12 cellular contexts compared by ENCODE assay signal in the genomic region with DNA sequence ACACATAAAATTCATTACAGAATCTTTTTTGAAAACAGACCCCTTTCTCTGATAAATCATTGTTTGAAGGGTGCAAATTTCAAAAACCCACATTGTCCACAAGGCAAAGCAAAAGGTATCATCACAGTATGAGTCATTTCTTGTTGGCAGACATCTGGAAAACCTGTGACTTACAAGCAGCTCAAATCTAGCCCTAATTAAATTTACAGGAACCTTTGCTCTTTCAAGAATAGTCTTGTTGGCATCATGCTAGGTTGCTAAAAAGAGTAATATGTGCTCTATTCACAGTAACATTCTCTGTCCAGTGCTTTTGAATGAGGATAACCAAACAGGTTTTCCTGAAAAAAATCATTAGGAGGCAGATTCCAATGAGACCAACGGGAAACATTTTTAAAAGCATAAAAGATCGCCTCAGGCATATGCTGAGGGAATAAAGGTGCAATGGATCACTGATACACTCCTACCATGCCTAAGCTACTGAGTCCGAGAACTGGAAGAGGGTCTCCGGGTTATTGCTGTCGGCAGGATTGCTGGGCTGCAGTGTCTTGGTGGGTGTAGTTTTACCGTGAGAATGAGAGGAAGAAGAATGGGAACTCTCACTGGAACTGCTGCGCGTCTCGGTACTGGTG. TPM values are rescaled to one million over a fixed set of nuclear protein-coding genes. Genes with fewer than 3 reads are reported as not detected.
DNase-seq lines count a peak whose midpoint lies in the region; ATAC-seq and TF ChIP-seq lines count a peak whose summit lies in the region.
"Had no signal": no experiment of that assay in that cellular context is flagged by ENCODE, and none has a peak within 500 bp of the region (broad histone marks: within the 10 kb centered on the region; RNA-seq: fewer than 3 reads in every experiment).

No MANE protein-coding gene starts in this region.

- H3K27me3 ChIP-seq in mammary epithelial cell (ENCODE audit: insufficient read depth, low read length) (no peaks in the 10 kb centered on the region), mesenchymal stem cell (ENCODE audit: control insufficient read depth in 1 of 2, insufficient read depth in 1 of 2, low read length in 2 of 2) (no peaks in the 10 kb centered on the region)

- TF ChIP-seq CTCF in mammary epithelial cell (conservative IDR thresholded peaks at IDR 0.05 in 1 of 2, IDR thresholded peaks at IDR 0.05 in 1 of 2; ENCODE audit: extremely low read depth in 1 of 2, insufficient read depth in 1 of 2, low read depth in 1 of 2, low read length in 2 of 2), result peak in 1 of 2 donors; percentile 1

- H3K14ac ChIP-seq in mesenchymal stem cell (ENCODE audit: low read length in 2 of 2), result peak overlapping the region in 1 of 2 experiments; percentile 48

- no peak for ATAC-seq in GM21529 (IDR thresholded peaks at IDR 0.05; ENCODE audit: unreplicated experiment)

- no peak overlapping the region for H3K4ac ChIP-seq in mesenchymal stem cell (ENCODE audit: low read depth in 1 of 2, low read length in 2 of 2)

- peak overlapping the region; percentile 48 for H4K91ac ChIP-seq in mesenchymal stem cell (ENCODE audit: low read length)

- WGBS in mammary epithelial cell (ENCODE audit: low coverage, missing lambda C conversion rate), result 26% methylated on average over 9 of the region's 9 CpGs
- WGBS in mesenchymal stem cell, result 98% methylated on average over 8 of the region's 9 CpGs

- H3K9me3 ChIP-seq in mammary epithelial cell (replicated peaks; ENCODE audit: insufficient read depth, low read length), result no peaks in the 10 kb centered on the region
- no peaks in the 10 kb centered on the region for H3K9me3 ChIP-seq in mesenchymal stem cell (ENCODE audit: control insufficient read depth, low read length)

- in situ Hi-C loops in mammary epithelial cell (cut with MboI; ENCODE audit: low sequenced_read_pairs in 2 of 2), result no loop called here

- H3K79me2 ChIP-seq in mammary epithelial cell (ENCODE audit: insufficient read depth, low read length), result no peaks in the 10 kb centered on the region

- H4K8ac ChIP-seq in mesenchymal stem cell (ENCODE audit: low read length), result no peak overlapping the region

- H2BK5ac ChIP-seq in mesenchymal stem cell (ENCODE audit: low read depth, low read length, poor library complexity, severe bottlenecking), result no peak overlapping the region

- H3K4me3 ChIP-seq in mammary epithelial cell (replicated peaks in 1 of 3; ENCODE audit: insufficient read depth in 1 of 3, low read depth in 2 of 3, low read length in 3 of 3), result peak overlapping the region in 1 of 3 experiments; percentile 43
- H3K4me3 ChIP-seq in mesenchymal stem cell (ENCODE audit: insufficient read depth in 1 of 2, low read depth in 1 of 2, low read length in 2 of 2), result no peak overlapping the region

- CTCF ChIA-PET in mammary epithelial cell (lab: Charles Lee; ENCODE audit: low non-redundant PET), result no interaction called here

- peak overlapping the region in 1 of 2 experiments; percentile 62 for H3K18ac ChIP-seq in mesenchymal stem cell (ENCODE audit: low read depth in 1 of 2, low read length in 2 of 2)

- H3K27ac ChIP-seq in mammary epithelial cell (ENCODE audit: insufficient read depth, low read depth, low read length) (peak overlapping the region; percentile 61), mesenchymal stem cell (ENCODE audit: low read length, poor library complexity, severe bottlenecking) (no peak overlapping the region)

- peak; percentile 31 for DNase-seq in EL
- peak; percentile 28 for DNase-seq in LoVo (ENCODE audit: low spot score)
- DNase-seq in mammary epithelial cell, result peak; percentile 84
- peak; percentile 42 for DNase-seq in mesenchymal stem cell
- no peak for DNase-seq in epidermal melanocyte (ENCODE audit: insufficient read length, low spot score)
- DNase-seq in OCI-M1 (lab: John Stamatoyannopoulos, UW), result no peak
- no peak for DNase-seq in NCI-H1092 (lab: John Stamatoyannopoulos, UW)
- DNase-seq: central memory CD4-positive, alpha-beta T cell; COR-L47; Karpas-422; NCI-H774 had no signal

- H2BK12ac ChIP-seq in mesenchymal stem cell (ENCODE audit: low read length in 2 of 2), result peak overlapping the region; percentile 41 to 78

- no peaks in the 10 kb centered on the region for H4K20me1 ChIP-seq in mammary epithelial cell (ENCODE audit: insufficient read depth, low read length)

- H3K23ac ChIP-seq in mesenchymal stem cell (ENCODE audit: low read length in 2 of 2), result no peak overlapping the region

- peak overlapping the region; percentile 83 for H2AK5ac ChIP-seq in mesenchymal stem cell (ENCODE audit: low read length, severe bottlenecking)

- H2BK15ac ChIP-seq in mesenchymal stem cell (ENCODE audit: low read depth, poor library complexity, severe bottlenecking), result no peak overlapping the region

- intact Hi-C loops in mammary epithelial cell (cut with micrococcal nuclease), result no loop called here

- H2BK120ac ChIP-seq in mesenchymal stem cell (ENCODE audit: low read depth, low read length), result no peak overlapping the region

- H3K4me2 ChIP-seq in mammary epithelial cell (ENCODE audit: insufficient read depth, low read depth, low read length) (peak overlapping the region; percentile 82), mesenchymal stem cell (ENCODE audit: low read length, poor library complexity, severe bottlenecking) (no peak overlapping the region)

- no peaks in the 10 kb centered on the region for H3K79me1 ChIP-seq in mesenchymal stem cell (replicated peaks; ENCODE audit: low read length, poor library complexity, severe bottlenecking)

- H2AFZ ChIP-seq in mammary epithelial cell (ENCODE audit: low read depth, low read length), result peak overlapping the region; percentile 81
- H2AFZ ChIP-seq in mesenchymal stem cell (ENCODE audit: low read depth, low read length), result no peak overlapping the region

- BruUV-seq in mammary epithelial cell (replicated peaks; lab: Mats Ljungman, UMichigan), result TSS peak; percentile 20

- peaks cover 22% of the 10 kb centered on the region for H3K4me1 ChIP-seq in mammary epithelial cell (ENCODE audit: insufficient read depth, low read length)
- peaks cover 2% of the 10 kb centered on the region for H3K4me1 ChIP-seq in mesenchymal stem cell (ENCODE audit: control insufficient read depth, insufficient read depth, low read depth, low read length)

- H3K36me3 ChIP-seq in mammary epithelial cell (ENCODE audit: insufficient read depth, low read length) (no peaks in the 10 kb centered on the region), mesenchymal stem cell (ENCODE audit: control insufficient read depth in 1 of 2, insufficient read depth in 2 of 2, low read depth in 1 of 2, low read length in 2 of 2) (peaks cover 0 to 3% of the 10 kb centered on the region in 2 experiments)

- no peak overlapping the region for H3K9ac ChIP-seq in mammary epithelial cell (ENCODE audit: insufficient read depth, low read length)
- H3K9ac ChIP-seq in mesenchymal stem cell (ENCODE audit: low read length), result no peak overlapping the region

- dilution Hi-C loops in mammary epithelial cell (cut with HindIII; ENCODE audit: low sequenced_read_pairs), result loop anchor here (5.0 kb wide), 1 partner anchor 44 kb away; no protein-coding TSS in a partner anchor

RNA-seq across cellular contexts. Expression of a gene that starts 55.5 kb away (rescaled TPM):
- 10 to 100 TPM; 15.2 to 29.3 TPM for total RNA-seq in mammary epithelial cell
- 23.0 TPM for polyA plus RNA-seq in mammary epithelial cell
- polyA minus RNA-seq in mammary epithelial cell, result 119 TPM
- 28.7 TPM for polyA plus RNA-seq in mesenchymal stem cell (2013, experiment 1 of 2)
- 28.3 TPM for polyA plus RNA-seq in mesenchymal stem cell (2013, experiment 2 of 2)

Comparison
In these comparisons a context has a peak if more than half of its experiments do, and no peak if none do; other contexts are left out.
1. DNase-seq: peak in EL (single experiment), LoVo (single experiment), mammary epithelial cell (single experiment) and mesenchymal stem cell (single experiment); none in epidermal melanocyte (single experiment), OCI-M1 (single experiment) and NCI-H1092 (single experiment).